In genomic region chr3:7382293-7383033, GRCh38 we compare ENCODE assay signal across 17 cellular contexts.
DNase-seq lines count a peak whose midpoint lies in the region; ATAC-seq, FAIRE-seq and TF ChIP-seq lines count a peak whose summit lies in the region.
"Had no signal": no experiment of that assay in that cellular context is flagged by ENCODE, and none has a peak within 500 bp of the region (broad histone marks: within the 10 kb centered on the region; RNA-seq: fewer than 3 reads in every experiment).

No MANE protein-coding gene starts in this region.

- DNase-seq in HT1080 (ENCODE audit: low read depth) (peak; percentile 61), K562 (ENCODE audit: extremely low read depth in 1 of 4, low spot score in 3 of 4) (no peak), right cardiac atrium (no peak), pulmonary artery endothelial cell (ENCODE audit: low read depth, low spot score) (peak; percentile 56), NK-92 (lab: John Stamatoyannopoulos, UW; ENCODE audit: unreplicated experiment) (no peak)
- no peak for DNase-seq in activated CD8-positive, alpha-beta memory T cell treated with anti-CD3 and anti-CD28 coated beads, Interleukin-2, amount 50 U/mL, for 4 hours
- DNase-seq: activated T-cell treated with anti-CD3 and anti-CD28 coated beads, Interleukin-2, amount 50 U/mL, for 24 hours; CD4-positive, alpha-beta memory T cell; GDM1; NCI-H146; NCI-H748 treated with DMSO at 0.1 percent for 48 hours had no signal

- 2% methylated on average over 3 of the region's 3 CpGs for WGBS in K562 (ENCODE audit: insufficient coverage, low coverage, missing lambda C conversion rate)
- WGBS in right cardiac atrium: 57% methylated on average over 3 of the region's 3 CpGs

- TF ChIP-seq RAD21 in K562 (CRISPR knock-in tag; conservative IDR thresholded peaks at IDR 0.05 in 1 of 2, IDR thresholded peaks at IDR 0.05 in 1 of 2): no peak

- BruUV-seq in K562 (replicated peaks; lab: Mats Ljungman, UMichigan): no TSS peak

- TF ChIP-seq CTCF in K562 (IDR thresholded peaks at IDR 0.05 in 2 of 3, conservative IDR thresholded peaks at IDR 0.05 in 1 of 3; ENCODE audit: insufficient read depth in 2 of 3, low read depth in 1 of 3, low read length in 3 of 3): no peak

- no peak overlapping the region for H3K4me2 ChIP-seq in K562 (ENCODE audit: insufficient read depth, low read length)

- no peak for FAIRE-seq in K562 (lab: Jason Lieb, UNC)

- no peak overlapping the region for H2AFZ ChIP-seq in K562 (ENCODE audit: low read depth, low read length)

- TF ChIP-seq EP300 in K562 (IDR thresholded peaks at IDR 0.05; ENCODE audit: low read length): no peak

- no peak overlapping the region for H3K4me3 ChIP-seq in K562
- H3K4me3 ChIP-seq in right cardiac atrium (ENCODE audit: low read length): no peak overlapping the region
- H3K4me3 ChIP-seq: adrenal gland, thoracic aorta had no signal

- intact Hi-C loops in K562 (cut with micrococcal nuclease): no loop called here
- intact Hi-C loops in right cardiac atrium (cut with DNase I): no loop called here

- H3K9me3 ChIP-seq in K562 (replicated peaks; ENCODE audit: control insufficient read depth, insufficient read depth, low read depth, low read length): peaks cover 3% of the 10 kb centered on the region; the same call in 1 of the 2 replicates
- no peaks in the 10 kb centered on the region for H3K9me3 ChIP-seq in right cardiac atrium (ENCODE audit: control insufficient read depth, low read length)
- H3K9me3 ChIP-seq: adrenal gland, thoracic aorta had no signal

- H3K27ac ChIP-seq in K562 (ENCODE audit: extremely low read depth, low read depth, low read length) (no peak overlapping the region), right cardiac atrium (ENCODE audit: low read length) (no peak overlapping the region)
- H3K27ac ChIP-seq: adrenal gland had no signal

- H3K9ac ChIP-seq in K562 (ENCODE audit: insufficient read depth in 1 of 2, low read depth in 2 of 2, low read length in 2 of 2): no peak overlapping the region

- POLR2A ChIA-PET in K562 (lab: Yijun Ruan, JAX): no interaction called here

- ATAC-seq in K562: no peak
- peak; percentile 59 to 88 for ATAC-seq in right cardiac atrium
- ATAC-seq in HG02970 (IDR thresholded peaks at IDR 0.05; ENCODE audit: low FRiP score, unreplicated experiment): no peak
- ATAC-seq in HG03097 (IDR thresholded peaks at IDR 0.05; ENCODE audit: low FRiP score, unreplicated experiment): no peak
- ATAC-seq: natural killer cell treated with Interleukin-12 subunit alpha and Interleukin-12 subunit beta and Interleukin-15 and Interleukin-18, amount 100 ng/mL, for 72 hours; WTC11 had no signal

- H3K27me3 ChIP-seq in K562 (ENCODE audit: control insufficient read depth in 2 of 2, insufficient read depth in 2 of 2, low read length in 2 of 2): no peaks in the 10 kb centered on the region
- H3K27me3 ChIP-seq in right cardiac atrium (ENCODE audit: control insufficient read depth, insufficient read depth): no peaks in the 10 kb centered on the region
- H3K27me3 ChIP-seq: adrenal gland had no signal

- H3K4me1 ChIP-seq in K562 (replicated peaks in 1 of 2; ENCODE audit: control insufficient read depth in 2 of 2, insufficient read depth in 2 of 2, low read length in 2 of 2) (no peaks in the 10 kb centered on the region), right cardiac atrium (ENCODE audit: control insufficient read depth, insufficient read depth, low read length) (no peaks in the 10 kb centered on the region)

- TF ChIP-seq POLR2A in K562 (conservative IDR thresholded peaks at IDR 0.05): no peak

- H3K9me1 ChIP-seq in K562 (ENCODE audit: control insufficient read depth, insufficient read depth, low read length): no peaks in the 10 kb centered on the region

- CTCF ChIA-PET in K562 (lab: Yijun Ruan, JAX; ENCODE audit: low intra/inter-chr PET ratio): no interaction called here

- no peaks in the 10 kb centered on the region for H3K36me3 ChIP-seq in K562 (ENCODE audit: control insufficient read depth, insufficient read depth, low read length)
- H3K36me3 ChIP-seq: adrenal gland, thoracic aorta had no signal

- no peaks in the 10 kb centered on the region for H3K79me2 ChIP-seq in K562 (ENCODE audit: control insufficient read depth, insufficient read depth, low read length)

- in situ Hi-C loops in K562 (cut with MboI): no loop called here

- no peaks in the 10 kb centered on the region for H4K20me1 ChIP-seq in K562 (replicated peaks; ENCODE audit: control insufficient read depth, insufficient read depth, low read length)

TF ChIP-seq in K562, 482 proteins besides CTCF, POLR2A, EP300 and RAD21:
- TF ChIP-seq HNRNPL (IDR thresholded peaks at IDR 0.05; ENCODE audit: low read depth, low read length) (no peak), DEAF1 (CRISPR knock-in tag; IDR thresholded peaks at IDR 0.05) (no peak), CEBPB (tag; IDR thresholded peaks at IDR 0.05) (peak; percentile 16; the same call in 1 of the 2 replicates)
TF ChIP-seq in K562: peak in this region for 1.

Comparison
In these comparisons a context has a peak if more than half of its experiments do, and no peak if none do; other contexts are left out.
1. DNase-seq: peak in HT1080 (single experiment) and pulmonary artery endothelial cell (single experiment); none in K562 (0 of 4), right cardiac atrium (0 of 3), NK-92 (single experiment) and activated CD8-positive, alpha-beta memory T cell treated with anti-CD3 and anti-CD28 coated beads, Interleukin-2, amount 50 U/mL, for 4 hours (single experiment).
2. ATAC-seq: peak in right cardiac atrium (2 of 2); none in K562 (single experiment), HG02970 (single experiment) and HG03097 (single experiment).